Comparison of ENCODE assay signal across 16 cellular contexts in the genomic region with DNA sequence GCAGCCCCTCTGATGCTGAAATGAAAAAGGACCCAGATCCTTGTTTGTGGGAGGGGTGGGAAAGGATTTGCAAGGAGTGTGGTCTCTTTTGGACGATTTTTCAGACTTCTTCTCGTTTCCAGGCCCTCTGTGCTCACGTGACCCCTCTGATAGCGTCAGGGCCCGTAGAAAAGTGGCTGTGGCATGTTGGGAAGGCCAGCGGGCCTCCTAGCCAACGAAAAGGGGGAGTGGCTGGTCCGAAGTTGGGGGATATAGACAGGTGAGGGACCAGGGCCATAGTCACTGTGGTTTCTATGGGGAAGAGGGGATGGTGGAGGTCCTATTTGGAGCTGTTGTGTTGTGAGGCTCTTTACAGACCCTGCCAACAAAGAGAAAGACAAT. TPM values are rescaled to one million over a fixed set of nuclear protein-coding genes. Genes with fewer than 3 reads are reported as not detected.
DNase-seq lines count a peak whose midpoint lies in the region; ATAC-seq, FAIRE-seq and TF ChIP-seq lines count a peak whose summit lies in the region.
"Had no signal": no experiment of that assay in that cellular context is flagged by ENCODE, and none has a peak within 500 bp of the region (broad histone marks: within the 10 kb centered on the region; RNA-seq: fewer than 3 reads in every experiment).

No MANE protein-coding gene starts in this region.

- H3K4me3 Mint-ChIP-seq in astrocyte (ENCODE audit: unreplicated experiment) (no peak overlapping the region), glutamatergic neuron (ENCODE audit: unreplicated experiment) (no peak overlapping the region)

- no peaks in the 10 kb centered on the region for H3K36me3 Mint-ChIP-seq in astrocyte (ENCODE audit: low read depth, unreplicated experiment)
- no peaks in the 10 kb centered on the region for H3K36me3 Mint-ChIP-seq in glutamatergic neuron (ENCODE audit: unreplicated experiment)

- H3K79me2 ChIP-seq in astrocyte (ENCODE audit: insufficient read depth, low read length): peaks cover 75% of the 10 kb centered on the region
- H3K79me2 ChIP-seq in smooth muscle cell (ENCODE audit: low read depth): peaks cover 21% of the 10 kb centered on the region

- ATAC-seq in right cardiac atrium: no peak
- ATAC-seq in Right ventricle myocardium superior (ENCODE audit: poor library complexity): no peak
- no peak for ATAC-seq in upper lobe of right lung

- no peak overlapping the region for H3K9ac ChIP-seq in astrocyte (ENCODE audit: low read length)
- H3K9ac ChIP-seq in smooth muscle cell (ENCODE audit: low read depth): no peak overlapping the region

- H3K36me3 ChIP-seq in astrocyte (ENCODE audit: insufficient read depth, low read length) (no peaks in the 10 kb centered on the region), muscle layer of duodenum (ENCODE audit: control insufficient read depth in 1 of 2, insufficient read depth in 2 of 2, low read length in 2 of 2) (no peaks in the 10 kb centered on the region), upper lobe of right lung (no peaks in the 10 kb centered on the region), smooth muscle cell (ENCODE audit: low read depth) (no peaks in the 10 kb centered on the region)
- H3K36me3 ChIP-seq: WERI-Rb-1 had no signal

- intact Hi-C loops in right cardiac atrium (cut with DNase I) (no loop called here), Right ventricle myocardium superior (cut with DNase I) (no loop called here), upper lobe of right lung (cut with DNase I) (no loop called here)

- no peaks in the 10 kb centered on the region for H3F3A ChIP-seq in smooth muscle cell (ENCODE audit: low read depth)

- H3K9me3 ChIP-seq in right cardiac atrium (ENCODE audit: control insufficient read depth, low read length) (no peaks in the 10 kb centered on the region), astrocyte (ENCODE audit: insufficient read depth, low read depth, low read length) (peaks cover 3% of the 10 kb centered on the region), muscle layer of duodenum (ENCODE audit: control insufficient read depth in 1 of 2, low read length in 2 of 2) (no peaks in the 10 kb centered on the region), upper lobe of right lung (no peaks in the 10 kb centered on the region), smooth muscle cell (replicated peaks; ENCODE audit: low read depth) (no peaks in the 10 kb centered on the region)

- H3K27ac Mint-ChIP-seq in astrocyte (ENCODE audit: unreplicated experiment) (no peak overlapping the region), glutamatergic neuron (ENCODE audit: unreplicated experiment) (no peak overlapping the region)

- TF ChIP-seq CTCF in astrocyte (IDR thresholded peaks at IDR 0.05; ENCODE audit: insufficient read depth, low read depth, low read length) (no peak), upper lobe of right lung (IDR thresholded peaks at IDR 0.05) (no peak), glutamatergic neuron (IDR thresholded peaks at IDR 0.05; ENCODE audit: partially characterized antibody, unreplicated experiment) (no peak), smooth muscle cell (IDR thresholded peaks at IDR 0.05; ENCODE audit: borderline replicate concordance, insufficient read depth, poor library complexity, severe bottlenecking) (no peak)

- H3K9me3 Mint-ChIP-seq in astrocyte (ENCODE audit: unreplicated experiment): no peaks in the 10 kb centered on the region
- H3K9me3 Mint-ChIP-seq in glutamatergic neuron (ENCODE audit: unreplicated experiment): peaks cover 2% of the 10 kb centered on the region
- H3K9me3 Mint-ChIP-seq: IgD-negative memory B cell had no signal

- no peak for FAIRE-seq in astrocyte (lab: Jason Lieb, UNC)

- 51% methylated on average over 8 of the region's 8 CpGs for WGBS in right cardiac atrium
- 88% methylated on average over 8 of the region's 8 CpGs for WGBS in smooth muscle cell (ENCODE audit: low lambda C conversion rate)

- no peak overlapping the region for H2AFZ ChIP-seq in astrocyte (ENCODE audit: low read depth, low read length)
- no peak overlapping the region for H2AFZ ChIP-seq in smooth muscle cell (ENCODE audit: low read depth)

- H3K27ac ChIP-seq in right cardiac atrium (ENCODE audit: low read length): peak overlapping the region; percentile 39
- H3K27ac ChIP-seq in astrocyte (ENCODE audit: low read depth, low read length): no peak overlapping the region
- H3K27ac ChIP-seq in muscle layer of duodenum (ENCODE audit: low read length): peak overlapping the region; percentile 59
- H3K27ac ChIP-seq in upper lobe of right lung: peak overlapping the region; percentile 70
- H3K27ac ChIP-seq in smooth muscle cell (ENCODE audit: low read depth): no peak overlapping the region
- H3K27ac ChIP-seq: WERI-Rb-1 had no signal

- H3K27me3 ChIP-seq in right cardiac atrium (ENCODE audit: control insufficient read depth, insufficient read depth): no peaks in the 10 kb centered on the region
- H3K27me3 ChIP-seq in astrocyte (ENCODE audit: insufficient read depth, low read length): no peaks in the 10 kb centered on the region
- H3K27me3 ChIP-seq in muscle layer of duodenum (ENCODE audit: low read depth, low read length): no peaks in the 10 kb centered on the region
- H3K27me3 ChIP-seq in upper lobe of right lung: no peaks in the 10 kb centered on the region
- no peaks in the 10 kb centered on the region for H3K27me3 ChIP-seq in smooth muscle cell (ENCODE audit: low read depth)

- H4K20me1 ChIP-seq in astrocyte (ENCODE audit: insufficient read depth, low read length): peaks cover 10% of the 10 kb centered on the region
- H4K20me1 ChIP-seq in smooth muscle cell (ENCODE audit: low read depth): peaks cover 7% of the 10 kb centered on the region

- H3K4me1 ChIP-seq in right cardiac atrium (ENCODE audit: control insufficient read depth, insufficient read depth, low read length) (peaks cover 12% of the 10 kb centered on the region), astrocyte (ENCODE audit: insufficient read depth, low read length) (peaks cover 14% of the 10 kb centered on the region), muscle layer of duodenum (ENCODE audit: control insufficient read depth in 1 of 2, insufficient read depth in 2 of 2, low read length in 2 of 2) (peaks cover 0 to 5% of the 10 kb centered on the region in 2 donors), upper lobe of right lung (peaks cover 29% of the 10 kb centered on the region), smooth muscle cell (ENCODE audit: low read depth) (peaks cover 6% of the 10 kb centered on the region)

- no peak for DNase-seq in right cardiac atrium
- DNase-seq in Right ventricle myocardium superior: no peak
- no peak for DNase-seq in astrocyte (ENCODE audit: low read depth)
- no peak for DNase-seq in upper lobe of right lung
- DNase-seq in glutamatergic neuron: no peak
- no peak for DNase-seq in GM19238 (ENCODE audit: insufficient read length, low spot score)
- DNase-seq in smooth muscle cell (lab: John Stamatoyannopoulos, UW; ENCODE audit: unreplicated experiment): no peak
- DNase-seq: activated CD8-positive, alpha-beta memory T cell treated with anti-CD3 and anti-CD28 coated beads, Interleukin-2, amount 50 U/mL, for 4 hours; DMS79; GOT3; mesenchymal stem cell; NCI-H1092; SIG-M5; WERI-Rb-1 had no signal

- H3K4me1 Mint-ChIP-seq in astrocyte (ENCODE audit: low read depth, unreplicated experiment): peaks cover 14% of the 10 kb centered on the region
- H3K4me1 Mint-ChIP-seq in glutamatergic neuron (ENCODE audit: low read depth, unreplicated experiment): peaks cover 18% of the 10 kb centered on the region

- H3K4me2 ChIP-seq in astrocyte (ENCODE audit: low read length): peak overlapping the region; percentile 28
- H3K4me2 ChIP-seq in smooth muscle cell: no peak overlapping the region

- H3K4me3 ChIP-seq in right cardiac atrium (ENCODE audit: low read length) (no peak overlapping the region), astrocyte (ENCODE audit: insufficient read depth, low read depth, low read length) (no peak overlapping the region), muscle layer of duodenum (ENCODE audit: low read depth in 1 of 2, low read length in 2 of 2) (no peak overlapping the region), upper lobe of right lung (no peak overlapping the region), smooth muscle cell (no peak overlapping the region)

- peaks cover 1% of the 10 kb centered on the region for H3K27me3 Mint-ChIP-seq in astrocyte (ENCODE audit: low read depth, unreplicated experiment)
- no peaks in the 10 kb centered on the region for H3K27me3 Mint-ChIP-seq in glutamatergic neuron (ENCODE audit: unreplicated experiment)
- H3K27me3 Mint-ChIP-seq: IgD-negative memory B cell had no signal

RNA-seq across cellular contexts. Expression of gene PARVB, which starts 6.6 kb away (rescaled TPM):
- total RNA-seq in right cardiac atrium (100 to 1,000 TPM in 2 of 4 donors, 10 to 100 TPM in 2; 85.9 to 124 (median 99.1) TPM), Right ventricle myocardium superior (194 TPM), astrocyte (22.0 and 23.0 TPM in 2 replicates), upper lobe of right lung (49.3 TPM), glutamatergic neuron (ENCODE audit: unreplicated experiment) (7.7 TPM), smooth muscle cell (24.8 and 36.6 TPM in 2 replicates)
- polyA plus RNA-seq in right cardiac atrium (44.0 TPM), smooth muscle cell (35.1 and 35.6 TPM in 2 replicates)

Comparison
In these comparisons a context has a peak if more than half of its experiments do, and no peak if none do; other contexts are left out.
1. H3K27ac ChIP-seq: peak in right cardiac atrium (single experiment), muscle layer of duodenum (single experiment) and upper lobe of right lung (single experiment); none in astrocyte (single experiment) and smooth muscle cell (single experiment).